1 cellular context compared by ENCODE assay signal in genomic region chr5:79774171-79774854, GRCh38.
TF ChIP-seq lines count a peak whose summit lies in the region.

No MANE protein-coding gene starts in this region.

TF ChIP-seq in H1, 55 proteins besides CTCF, POLR2A, EP300 and RAD21 (continued from another document):
- peak; percentile 50; the same call in 1 of the 2 replicates for TF ChIP-seq TBP (IDR thresholded peaks at IDR 0.05; ENCODE audit: low read depth, low read length)
- peak; percentile 11; the same call in 1 of the 2 replicates for TF ChIP-seq JUND (IDR thresholded peaks at IDR 0.05; ENCODE audit: low read length)
